19 cellular contexts compared by ENCODE assay signal in the genomic region with DNA sequence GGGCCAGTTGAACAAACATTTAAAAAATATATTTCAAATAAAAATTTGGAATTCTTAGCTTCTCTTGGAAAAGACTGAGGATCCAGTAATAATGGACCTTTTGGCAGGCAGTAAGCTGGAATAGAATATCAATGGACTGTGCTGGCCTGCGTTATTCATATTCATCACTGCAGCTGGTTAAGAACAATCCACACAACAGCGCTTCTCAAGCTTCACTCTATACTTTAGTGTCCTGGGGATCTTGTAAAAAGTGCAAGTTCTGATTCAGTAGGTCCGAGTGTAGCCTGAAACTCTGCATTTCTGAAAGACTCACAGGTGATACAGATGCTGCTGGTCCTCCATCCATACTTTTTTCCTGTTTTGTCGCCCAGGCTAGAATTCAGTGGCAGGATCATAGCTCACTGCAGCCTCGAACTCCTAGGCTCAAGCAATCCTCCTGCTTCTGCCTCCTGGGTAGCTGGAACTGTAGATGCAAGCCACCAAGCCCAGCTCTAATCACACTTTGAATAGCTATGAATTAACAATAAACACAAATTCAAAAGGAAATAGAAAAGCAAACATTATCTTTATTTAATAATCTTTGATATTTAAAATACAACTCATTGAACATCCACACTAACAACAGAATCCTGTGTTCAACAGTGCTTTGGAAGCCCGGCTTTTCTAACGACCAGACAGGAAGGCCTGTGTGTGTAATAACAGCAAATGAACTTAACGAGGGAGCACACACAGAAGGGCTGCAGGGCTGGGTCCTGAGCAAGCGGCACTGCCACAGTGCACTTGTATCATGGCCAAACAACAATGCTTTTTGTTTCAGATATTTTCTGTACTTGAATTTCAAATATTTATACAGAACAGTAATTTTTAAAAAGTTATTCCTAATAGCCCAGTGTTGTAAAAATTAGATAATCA.
"Had no signal": no experiment of that assay in that cellular context is flagged by ENCODE, and none has a peak within 500 bp of the region (broad histone marks: within the 10 kb centered on the region; RNA-seq: fewer than 3 reads in every experiment).

No MANE protein-coding gene starts in this region.

- H3K27ac ChIP-seq: coronary artery, epithelial cell of prostate, heart right ventricle, prostate gland, spleen, thyroid gland, upper lobe of right lung had no signal

- H3K36me3 ChIP-seq: prostate gland had no signal

- H3K27me3 ChIP-seq: heart right ventricle, spleen, thyroid gland, upper lobe of right lung had no signal

- H3K9me3 ChIP-seq: heart right ventricle, prostate gland, spleen, thyroid gland, upper lobe of right lung had no signal

- DNase-seq: activated CD4-positive, alpha-beta memory T cell treated with anti-CD3 and anti-CD28 coated beads, Interleukin-2, amount 10 ng/mL, durations not matched to agents 7 days and 5 days; activated CD4-positive, alpha-beta T cell treated with anti-CD3 and anti-CD28 coated beads, Interleukin-2, amount 10 ng/mL, durations not matched to agents 24 days and 14 days; activated effector memory CD4-positive, alpha-beta T cell treated with anti-CD3 and anti-CD28 coated beads, Interleukin-2, amount 50 U/mL, for 16 hours; activated naive CD4-positive, alpha-beta T cell treated with anti-CD3 and anti-CD28 coated beads, Interleukin-2, amount 10 ng/mL, durations not matched to agents 7 days and 5 days; cerebellar nuclear complex; heart right ventricle; islet precursor cell; left cardiac atrium; naive thymus-derived CD8-positive, alpha-beta T cell; spleen; stimulated activated CD4-positive, alpha-beta T cell treated with anti-CD3 and anti-CD28 coated beads, Interleukin-4, amount 100 ng/mL, for 1 hour; stimulated activated naive CD4-positive, alpha-beta T cell treated with Interleukin-2 at 50 U/mL for 16 hours; T-helper 17 cell; thyroid gland; upper lobe of right lung had no signal

- ATAC-seq: activated CD4-positive, CD25-positive, alpha-beta regulatory T cell treated with anti-CD3 and anti-CD28 coated beads, Interleukin-2, amount 50 U/mL, for 24 hours; heart right ventricle; left cardiac atrium; naive thymus-derived CD8-positive, alpha-beta T cell; T-helper 17 cell; upper lobe of right lung had no signal

- H3K4me1 ChIP-seq: heart right ventricle, prostate gland, spleen, thyroid gland, upper lobe of right lung had no signal

- H3K4me3 ChIP-seq: coronary artery, heart right ventricle, prostate gland, spleen, thyroid gland, upper lobe of right lung had no signal
